8 cellular contexts compared by ENCODE assay signal in the genomic region with DNA sequence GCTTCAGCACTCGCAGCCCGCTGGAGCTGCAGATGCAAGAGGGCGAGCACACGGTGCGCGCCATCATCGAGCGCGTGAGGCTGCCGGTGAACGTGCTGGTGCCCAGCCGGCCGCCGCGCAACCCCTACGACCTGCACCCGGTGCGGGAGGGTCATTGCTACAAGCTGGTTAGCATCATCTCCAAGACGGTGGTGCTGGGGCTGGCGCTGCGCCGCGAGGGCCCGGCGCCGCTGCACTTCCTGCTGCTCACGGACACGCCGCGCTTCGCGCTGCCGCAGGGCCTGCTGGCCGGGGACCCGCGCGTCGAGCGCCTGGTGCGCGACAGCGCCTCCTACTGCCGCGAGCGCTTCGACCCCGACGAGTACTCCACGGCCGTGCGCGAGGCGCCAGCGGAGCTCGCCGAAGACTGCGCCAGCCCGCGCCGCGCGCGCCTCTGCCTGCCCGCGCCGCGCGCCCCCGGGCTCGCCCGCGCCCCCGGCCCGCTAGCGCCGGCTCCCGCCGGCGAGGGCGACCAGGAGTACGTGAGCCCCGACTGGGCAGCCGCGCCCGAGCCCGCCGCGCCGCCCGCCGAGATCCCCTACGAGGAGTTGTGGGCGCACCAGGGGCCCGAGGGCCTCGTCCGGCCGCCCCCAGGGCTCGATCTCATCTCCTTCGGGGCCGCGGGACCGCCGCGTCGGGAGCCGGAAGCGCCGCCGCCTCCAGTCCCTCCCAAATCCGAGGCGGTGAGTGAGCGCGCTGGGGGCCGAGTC. TPM values are rescaled to one million over a fixed set of nuclear protein-coding genes. Genes with fewer than 3 reads are reported as not detected.
A peak's percentile ranks its signal among the peaks of the same experiment; 100 is the strongest.
DNase-seq lines count a peak whose midpoint lies in the region; ATAC-seq and TF ChIP-seq lines count a peak whose summit lies in the region.

No MANE protein-coding gene starts in this region.

- H3K36me3 Mint-ChIP-seq in progenitor cell of endocrine pancreas (ENCODE audit: insufficient read depth): peaks cover 3% of the 10 kb centered on the region

- H3K27me3 Mint-ChIP-seq in progenitor cell of endocrine pancreas: peaks cover 37% of the 10 kb centered on the region

- H3K9me3 ChIP-seq in upper lobe of left lung: no peaks in the 10 kb centered on the region

- H3K4me1 Mint-ChIP-seq in progenitor cell of endocrine pancreas (ENCODE audit: low read depth): peaks cover 7% of the 10 kb centered on the region

- TF ChIP-seq CTCF in GM12874 (IDR thresholded peaks at IDR 0.05; ENCODE audit: insufficient read depth, low read depth, low read length): peak; percentile 86
- TF ChIP-seq CTCF in progenitor cell of endocrine pancreas (IDR thresholded peaks at IDR 0.05; ENCODE audit: unreplicated experiment): peak; percentile 69
- peak; percentile 54 to 93 (median 88) for TF ChIP-seq CTCF in upper lobe of left lung (IDR thresholded peaks at IDR 0.05)

- H3K27me3 ChIP-seq in upper lobe of left lung: peaks cover 0 to 6% (median under 1%) of the 10 kb centered on the region in 4 donors

- no peak overlapping the region for H3K27ac Mint-ChIP-seq in progenitor cell of endocrine pancreas

- peak; percentile 77 for DNase-seq in NOMO-1 treated with DMSO at 0.1 percent for 48 hours (lab: John Stamatoyannopoulos, UW; ENCODE audit: unreplicated experiment)
- peak; percentile 80 for DNase-seq in activated effector memory CD4-positive, alpha-beta T cell treated with Interleukin-2 at 50 U/mL for 16 hours
- DNase-seq in glomerular visceral epithelial cell (ENCODE audit: extremely low spot score): peak; percentile 80
- DNase-seq in progenitor cell of endocrine pancreas (ENCODE audit: low spot score, unreplicated experiment): peak; percentile 73
- peak; percentile 82 to 98 for DNase-seq in upper lobe of left lung

- peak; percentile 89 for ATAC-seq in HG02759 (IDR thresholded peaks at IDR 0.05; ENCODE audit: unreplicated experiment)
- peak; percentile 83 to 94 for ATAC-seq in upper lobe of left lung (ENCODE audit: low FRiP score in 2 of 2)
- ATAC-seq in GM21529 (IDR thresholded peaks at IDR 0.05; ENCODE audit: unreplicated experiment): no peak

- peaks cover 0 to 15% (median 11%) of the 10 kb centered on the region in 4 donors for H3K4me1 ChIP-seq in upper lobe of left lung

- peak overlapping the region; percentile 24 to 59 (median 52) for H3K4me3 ChIP-seq in upper lobe of left lung

- H3K4me3 Mint-ChIP-seq in progenitor cell of endocrine pancreas (ENCODE audit: low read depth): peak overlapping the region; percentile 68

- H3K27ac ChIP-seq in upper lobe of left lung: peak overlapping the region in 3 of 4 donors; percentile 28 to 70 (median 53)

- no peak for TF ChIP-seq POLR2A in upper lobe of left lung (IDR thresholded peaks at IDR 0.05)

- H3K36me3 ChIP-seq in upper lobe of left lung: no peaks in the 10 kb centered on the region

- no peaks in the 10 kb centered on the region for H3K9me3 Mint-ChIP-seq in progenitor cell of endocrine pancreas (ENCODE audit: low read depth)

- WGBS in upper lobe of left lung, 2 donors: 0 to 8% methylated on average over 10 to 65 of the region's 114 CpGs

- no peak for TF ChIP-seq EP300 in upper lobe of left lung (IDR thresholded peaks at IDR 0.05)

RNA-seq across cellular contexts. Expression of gene GAREM2, which starts 11.8 kb away (rescaled TPM):
- total RNA-seq in progenitor cell of endocrine pancreas (10.4 and 12.1 TPM in 2 replicates), upper lobe of left lung (1 to 10 TPM in 1 of 6 donors, under 1 TPM in 4, not detected in 1; 0.22 to 2.6 (median 0.49) TPM)

RNA-seq across cellular contexts. Expression of gene HADHA, which starts 59.7 kb away (rescaled TPM):
- total RNA-seq in progenitor cell of endocrine pancreas (111 and 114 TPM in 2 replicates), upper lobe of left lung (100 to 1,000 TPM in 4 of 6 donors, 10 to 100 TPM in 2; 61.8 to 120 (median 110) TPM)
